In the genomic region with DNA sequence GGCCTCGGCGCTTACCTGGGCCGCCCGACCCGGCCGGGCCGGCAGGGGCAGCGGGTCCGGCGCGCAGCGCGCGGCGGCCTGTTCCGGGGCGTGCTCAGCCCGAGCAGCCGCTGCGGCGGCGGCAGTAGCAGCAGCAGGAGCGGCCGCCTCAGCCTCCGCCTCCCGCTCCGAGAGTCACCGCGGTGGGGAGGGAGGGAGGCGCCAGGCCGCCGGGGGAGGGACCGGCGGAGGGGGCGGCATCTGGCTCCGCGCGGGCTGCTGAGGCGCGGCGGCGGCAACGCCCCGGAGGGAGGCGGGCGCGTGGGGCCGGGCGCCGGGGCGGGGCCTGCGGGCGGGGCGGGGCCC, we compare ENCODE assay signal across 9 cellular contexts. TPM values are rescaled to one million over a fixed set of nuclear protein-coding genes. Genes with fewer than 3 reads are reported as not detected.
DNase-seq lines count a peak whose midpoint lies in the region; ATAC-seq, FAIRE-seq and TF ChIP-seq lines count a peak whose summit lies in the region.
"Had no signal": no experiment of that assay in that cellular context is flagged by ENCODE, and none has a peak within 500 bp of the region (broad histone marks: within the 10 kb centered on the region; RNA-seq: fewer than 3 reads in every experiment).

TSS of gene CTNNBIP1 (minus strand) at position 190 of the 345 bp plus-strand sequence. CDS start 38,205 bp downstream, outside the sequence.

- H3K27me3 ChIP-seq in bronchial epithelial cell (ENCODE audit: control insufficient read depth, insufficient read depth, low read length) (no peaks in the 10 kb centered on the region), thyroid gland (no peaks in the 10 kb centered on the region)

- DNase-seq in GM12865 (ENCODE audit: low read depth): no peak
- no peak for DNase-seq in LHCN-M2 (ENCODE audit: low read depth)
- no peak for DNase-seq in bronchial epithelial cell (ENCODE audit: low read depth)
- no peak for DNase-seq in lower leg skin (ENCODE audit: low spot score in 2 of 2)
- DNase-seq in thyroid gland: no peak
- DNase-seq in Ammon's horn (ENCODE audit: low spot score): no peak
- DNase-seq in COR-L47 (lab: John Stamatoyannopoulos, UW): no peak

- H3K36me3 ChIP-seq in bronchial epithelial cell (ENCODE audit: control insufficient read depth, insufficient read depth, low read length): no peaks in the 10 kb centered on the region
- no peaks in the 10 kb centered on the region for H3K36me3 ChIP-seq in thyroid gland

- ATAC-seq in GM21723 (IDR thresholded peaks at IDR 0.05; ENCODE audit: unreplicated experiment): peak; percentile 79

- intact Hi-C loops in lower leg skin (cut with DNase I; ENCODE audit: low total_unique reads) (no loop called here), thyroid gland (cut with DNase I) (no loop called here)

- no peaks in the 10 kb centered on the region for H3K9me3 ChIP-seq in thyroid gland

- H3K4me3 ChIP-seq in GM12865 (ENCODE audit: low read depth, low read length): peak within 1 kb of the TSS; percentile 84
- H3K4me3 ChIP-seq in bronchial epithelial cell (ENCODE audit: low read depth, low read length): peak within 1 kb of the TSS; percentile 77
- H3K4me3 ChIP-seq in lower leg skin (ENCODE audit: low read depth, poor library complexity, severe bottlenecking): peak within 1 kb of the TSS; percentile 81
- H3K4me3 ChIP-seq in thyroid gland (replicated peaks in 1 of 3): peak within 1 kb of the TSS; percentile 74 to 83 (median 78)

- TF ChIP-seq POLR2A in lower leg skin (IDR thresholded peaks at IDR 0.05) (no peak), thyroid gland (IDR thresholded peaks at IDR 0.05) (peak; percentile 70 to 80)

- no peak for FAIRE-seq in bronchial epithelial cell (lab: Jason Lieb, UNC)
- FAIRE-seq: colon had no signal

- H3K4me1 ChIP-seq in thyroid gland: peaks cover 17 to 21% of the 10 kb centered on the region in 2 donors

- H3K27ac ChIP-seq in thyroid gland: peak within 1 kb of the TSS; percentile 89 to 97 (median 91)

- TF ChIP-seq CTCF in GM12865 (IDR thresholded peaks at IDR 0.05; ENCODE audit: insufficient read depth, low read depth, low read length, missing control alignments) (no peak), bronchial epithelial cell (IDR thresholded peaks at IDR 0.05; ENCODE audit: insufficient read depth, low read length, severe bottlenecking) (no peak), lower leg skin (IDR thresholded peaks at IDR 0.05) (no peak), thyroid gland (IDR thresholded peaks at IDR 0.05) (no peak)

- WGBS in lower leg skin, 2 donors: 0% methylated on average over 1 of the region's 54 CpGs; no CpG with 5 or more reads in 1 of the 2 donors
- WGBS in thyroid gland, 2 donors: no CpG with 5 or more reads among the region's 54 CpGs

RNA-seq across cellular contexts. Expression of gene CTNNBIP1, which starts in this region (rescaled TPM):
- total RNA-seq in LHCN-M2 (2014; rRNA removed) (18.0 and 23.3 TPM in 2 replicates), bronchial epithelial cell (107 and 181 TPM in 2 replicates), lower leg skin (100 to 1,000 TPM; 478 to 742 (median 566) TPM), thyroid gland (10 to 100 TPM; 58.0 to 99.3 (median 75.2) TPM)
- polyA plus RNA-seq in LHCN-M2 (2012): 10.7 TPM

Comparison
In these comparisons a context has a peak if more than half of its experiments do, and no peak if none do; other contexts are left out.
1. POLR2A ChIP-seq: peak in thyroid gland (2 of 2); none in lower leg skin (0 of 2).
2. Peak in every context shown above with its lines, with median percentiles within 50 percentile points of each other: H3K4me3 ChIP-seq.